ENCODE assay signal across 25 cellular contexts in genomic region chr5:168117469-168117868, GRCh38.
"Had no signal": no experiment of that assay in that cellular context is flagged by ENCODE, and none has a peak within 500 bp of the region (broad histone marks: within the 10 kb centered on the region; RNA-seq: fewer than 3 reads in every experiment).

No MANE protein-coding gene starts in this region.

- H3K4me1 Mint-ChIP-seq: central memory CD8-positive, alpha-beta T cell; mesothelial cell of epicardium; naive B cell had no signal

- H3K9me3 ChIP-seq: esophagus muscularis mucosa, heart left ventricle, right atrium auricular region, spleen, suprapubic skin, tibial artery, upper lobe of right lung had no signal

- DNase-seq: activated CD4-positive, alpha-beta T cell treated with anti-CD3 and anti-CD28 coated beads for 4 hours; activated CD4-positive, alpha-beta T cell treated with anti-CD3 and anti-CD28 coated beads, Interleukin-2, amount 50 U/mL, for 4 hours; activated CD4-positive, CD25-positive, alpha-beta regulatory T cell; activated naive CD4-positive, alpha-beta T cell; activated T-cell treated with anti-CD3 and anti-CD28 coated beads for 4 hours; activated T-cell treated with anti-CD3 and anti-CD28 coated beads, Interleukin-2, amount 50 U/mL, for 72 hours; anterior cingulate cortex; effector CD4-positive, alpha-beta T cell; foreskin keratinocyte; heart left ventricle; hypothalamus; naive B cell; occipital lobe; spleen; stimulated activated naive CD4-positive, alpha-beta T cell; tibial artery; upper lobe of right lung had no signal

- H3K27me3 Mint-ChIP-seq: dendritic cell treated with granulocyte-macrophage colony-stimulating factor and Interleukin-4, amounts not matched to agents 40 ng/mL and 50 ng/mL, for 4 days; naive B cell had no signal

- FAIRE-seq: bronchial epithelial cell had no signal

- H3K36me3 Mint-ChIP-seq: activated naive CD8-positive, alpha-beta T cell; mesothelial cell of epicardium; naive B cell had no signal

- H3K4me1 ChIP-seq: foreskin keratinocyte, right atrium auricular region, spleen, suprapubic skin, tibial artery had no signal

- H3K27ac Mint-ChIP-seq: activated naive CD8-positive, alpha-beta T cell; activated T-cell treated with anti-CD3 and anti-CD28 coated beads, Interleukin-2, amount 50 U/mL, for 72 hours; dendritic cell treated with granulocyte-macrophage colony-stimulating factor and Interleukin-4, amounts not matched to agents 40 ng/mL and 50 ng/mL, for 4 days; mesothelial cell of epicardium; naive B cell had no signal

- H3K27ac ChIP-seq: esophagus muscularis mucosa, foreskin keratinocyte, heart left ventricle, right atrium auricular region, spleen, suprapubic skin, tibial artery, upper lobe of right lung had no signal

- H3K4me3 Mint-ChIP-seq: activated naive CD8-positive, alpha-beta T cell; activated T-cell treated with anti-CD3 and anti-CD28 coated beads, Interleukin-2, amount 50 U/mL, for 72 hours; central memory CD8-positive, alpha-beta T cell; dendritic cell treated with granulocyte-macrophage colony-stimulating factor and Interleukin-4, amounts not matched to agents 40 ng/mL and 50 ng/mL, for 4 days; mesothelial cell of epicardium; naive B cell had no signal

- H3K9me3 Mint-ChIP-seq: activated T-cell treated with anti-CD3 and anti-CD28 coated beads, Interleukin-2, amount 50 U/mL, for 72 hours; central memory CD8-positive, alpha-beta T cell; dendritic cell treated with granulocyte-macrophage colony-stimulating factor and Interleukin-4, amounts not matched to agents 40 ng/mL and 50 ng/mL, for 4 days; mesothelial cell of epicardium; naive B cell had no signal

- H3K4me3 ChIP-seq: esophagus muscularis mucosa, heart left ventricle, right atrium auricular region, spleen, suprapubic skin, tibial artery, upper lobe of right lung had no signal

- H3K36me3 ChIP-seq: esophagus muscularis mucosa, right atrium auricular region, spleen, suprapubic skin, tibial artery, upper lobe of right lung had no signal

- H3K27me3 ChIP-seq: esophagus muscularis mucosa, foreskin keratinocyte, heart left ventricle, right atrium auricular region, suprapubic skin, tibial artery, upper lobe of right lung had no signal
